ENCODE assay signal across 18 cellular contexts in the genomic region with DNA sequence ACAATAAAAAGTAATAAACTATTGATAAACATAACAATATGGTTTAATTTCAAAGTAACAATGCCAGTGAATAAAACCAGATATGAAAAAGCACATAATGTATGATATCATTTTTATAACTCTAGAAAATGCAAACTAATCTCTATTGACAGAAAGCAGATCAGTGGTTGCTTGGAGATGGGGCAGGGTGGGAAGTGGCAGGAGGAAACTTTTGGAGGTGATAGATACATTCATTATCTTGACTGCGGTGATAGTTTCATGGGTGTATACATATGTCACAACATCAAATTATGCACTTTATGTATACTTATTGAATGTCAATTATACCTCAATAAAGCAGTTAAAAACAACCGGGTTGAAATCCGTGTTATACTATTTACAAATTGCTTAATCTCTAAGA. TPM values are rescaled to one million over a fixed set of nuclear protein-coding genes. Genes with fewer than 3 reads are reported as not detected.
DNase-seq lines count a peak whose midpoint lies in the region; ATAC-seq and FAIRE-seq lines count a peak whose summit lies in the region.
"Had no signal": no experiment of that assay in that cellular context is flagged by ENCODE, and none has a peak within 500 bp of the region (broad histone marks: within the 10 kb centered on the region; RNA-seq: fewer than 3 reads in every experiment).

No MANE protein-coding gene starts in this region.

- no peak overlapping the region for H3K4me3 Mint-ChIP-seq in activated CD4-positive, alpha-beta T cell treated with anti-CD3 and anti-CD28 coated beads, Interleukin-2, amount 10 ng/mL, durations not matched to agents 7 days and 5 days
- H3K4me3 Mint-ChIP-seq in activated CD4-positive, alpha-beta T cell treated with anti-CD3 and anti-CD28 coated beads, Interleukin-2, amount 10 ng/mL, durations not matched to agents 24 days and 14 days = no peak overlapping the region
- H3K4me3 Mint-ChIP-seq: CD8-positive, alpha-beta T cell; H9 had no signal

- intact Hi-C loops in activated CD4-positive, alpha-beta T cell treated with anti-CD3 and anti-CD28 coated beads, Interleukin-2, amount 10 ng/mL, durations not matched to agents 24 days and 14 days (cut with micrococcal nuclease) = no loop called here

- no peak for DNase-seq in activated CD4-positive, alpha-beta T cell treated with anti-CD3 and anti-CD28 coated beads, Interleukin-2, amount 10 ng/mL, durations not matched to agents 7 days and 5 days
- DNase-seq in activated CD4-positive, alpha-beta T cell treated with anti-CD3 and anti-CD28 coated beads, Interleukin-2, amount 10 ng/mL, durations not matched to agents 24 days and 14 days = no peak
- DNase-seq in small intestine = peak; percentile 23
- DNase-seq in NCI-H1105 (lab: John Stamatoyannopoulos, UW) = no peak
- no peak for DNase-seq in hepatic stellate cell (ENCODE audit: low spot score)
- DNase-seq in DMS114 treated with DMSO at 0.1 percent for 48 hours (lab: John Stamatoyannopoulos, UW; ENCODE audit: unreplicated experiment) = no peak
- DNase-seq: 8988T; Calu3; CD8-positive, alpha-beta T cell; DMS53; DND-41; EL; GOT3; H9 had no signal

- peaks cover 34% of the 10 kb centered on the region for H3K9me3 Mint-ChIP-seq in activated CD4-positive, alpha-beta T cell treated with anti-CD3 and anti-CD28 coated beads, Interleukin-2, amount 10 ng/mL, durations not matched to agents 7 days and 5 days
- peaks cover 14% of the 10 kb centered on the region for H3K9me3 Mint-ChIP-seq in activated CD4-positive, alpha-beta T cell treated with anti-CD3 and anti-CD28 coated beads, Interleukin-2, amount 10 ng/mL, durations not matched to agents 24 days and 14 days

- no peak for FAIRE-seq in small intestine (lab: Jason Lieb, UNC)
- FAIRE-seq: GM12891 had no signal

- no peaks in the 10 kb centered on the region for H3K9me3 ChIP-seq in endocrine pancreas (ENCODE audit: control insufficient read depth, low read length)
- H3K9me3 ChIP-seq in small intestine (ENCODE audit: control insufficient read depth, low read depth) = no peaks in the 10 kb centered on the region

- H3K9ac ChIP-seq in endocrine pancreas (ENCODE audit: control insufficient read depth, insufficient read depth, low read length) = no peak overlapping the region
- H3K9ac ChIP-seq: BLaER1 treated with 17β-estradiol and CSF1 and Interleukin-3, amounts not matched to agents 10 nM and 100 nM had no signal

- no peaks in the 10 kb centered on the region for H3K27me3 Mint-ChIP-seq in activated CD4-positive, alpha-beta T cell treated with anti-CD3 and anti-CD28 coated beads, Interleukin-2, amount 10 ng/mL, durations not matched to agents 7 days and 5 days
- no peaks in the 10 kb centered on the region for H3K27me3 Mint-ChIP-seq in activated CD4-positive, alpha-beta T cell treated with anti-CD3 and anti-CD28 coated beads, Interleukin-2, amount 10 ng/mL, durations not matched to agents 24 days and 14 days

- 20 to 59% (median 42%) methylated on average over 3 of the region's 3 CpGs for WGBS in small intestine, 3 donors

- H3K4me1 Mint-ChIP-seq in activated CD4-positive, alpha-beta T cell treated with anti-CD3 and anti-CD28 coated beads, Interleukin-2, amount 10 ng/mL, durations not matched to agents 7 days and 5 days = peaks cover 19% of the 10 kb centered on the region
- peaks cover 17% of the 10 kb centered on the region for H3K4me1 Mint-ChIP-seq in activated CD4-positive, alpha-beta T cell treated with anti-CD3 and anti-CD28 coated beads, Interleukin-2, amount 10 ng/mL, durations not matched to agents 24 days and 14 days

- ATAC-seq in GM18519 (IDR thresholded peaks at IDR 0.05; ENCODE audit: low FRiP score, unreplicated experiment) = no peak
- ATAC-seq: CD8-positive, alpha-beta T cell had no signal

- H3K36me3 ChIP-seq in endocrine pancreas (ENCODE audit: control insufficient read depth, insufficient read depth, low read length) (no peaks in the 10 kb centered on the region), small intestine (ENCODE audit: control insufficient read depth in 2 of 2, insufficient read depth in 2 of 2, low read length in 2 of 2) (no peaks in the 10 kb centered on the region)

- H3K36me3 Mint-ChIP-seq in activated CD4-positive, alpha-beta T cell treated with anti-CD3 and anti-CD28 coated beads, Interleukin-2, amount 10 ng/mL, durations not matched to agents 7 days and 5 days (ENCODE audit: low read depth) = peaks cover 67% of the 10 kb centered on the region
- H3K36me3 Mint-ChIP-seq in activated CD4-positive, alpha-beta T cell treated with anti-CD3 and anti-CD28 coated beads, Interleukin-2, amount 10 ng/mL, durations not matched to agents 24 days and 14 days (ENCODE audit: low read depth) = peaks cover 17% of the 10 kb centered on the region

- H3K27me3 ChIP-seq in endocrine pancreas (ENCODE audit: control insufficient read depth, insufficient read depth, low read length) = no peaks in the 10 kb centered on the region
- no peaks in the 10 kb centered on the region for H3K27me3 ChIP-seq in small intestine (ENCODE audit: control insufficient read depth in 2 of 2, insufficient read depth in 2 of 2, low read length in 2 of 2)
- H3K27me3 ChIP-seq: BLaER1 treated with 17β-estradiol and CSF1 and Interleukin-3, amounts not matched to agents 10 nM and 100 nM had no signal

- no peak overlapping the region for H3K27ac ChIP-seq in small intestine (ENCODE audit: low read depth in 1 of 2, low read length in 1 of 2)
- H3K27ac ChIP-seq: BLaER1 treated with 17β-estradiol and CSF1 and Interleukin-3, amounts not matched to agents 10 nM and 100 nM had no signal

- no peaks in the 10 kb centered on the region for H3K4me1 ChIP-seq in endocrine pancreas (ENCODE audit: control insufficient read depth, insufficient read depth, low read length)
- H3K4me1 ChIP-seq in small intestine (ENCODE audit: control insufficient read depth in 2 of 2, insufficient read depth in 1 of 2, low read depth in 1 of 2, low read length in 1 of 2) = no peaks in the 10 kb centered on the region
- H3K4me1 ChIP-seq: BLaER1 treated with 17β-estradiol and CSF1 and Interleukin-3, amounts not matched to agents 10 nM and 100 nM had no signal

- POLR2A ChIA-PET in activated CD4-positive, alpha-beta T cell treated with anti-CD3 and anti-CD28 coated beads, Interleukin-2, amount 10 ng/mL, durations not matched to agents 7 days and 5 days (lab: Charles Lee) = no interaction called here

- peak overlapping the region; percentile 22 for H3K4me3 ChIP-seq in endocrine pancreas (ENCODE audit: control insufficient read depth, insufficient read depth, low read length)
- H3K4me3 ChIP-seq in small intestine (ENCODE audit: low read depth in 1 of 2, low read length in 2 of 2) = no peak overlapping the region
- H3K4me3 ChIP-seq: BLaER1 treated with 17β-estradiol and CSF1 and Interleukin-3, amounts not matched to agents 10 nM and 100 nM had no signal

- CTCF ChIA-PET in activated CD4-positive, alpha-beta T cell treated with anti-CD3 and anti-CD28 coated beads, Interleukin-2, amount 10 ng/mL, durations not matched to agents 7 days and 5 days (lab: Charles Lee) = no interaction called here

- peak overlapping the region; percentile 61 for H3K27ac Mint-ChIP-seq in activated CD4-positive, alpha-beta T cell treated with anti-CD3 and anti-CD28 coated beads, Interleukin-2, amount 10 ng/mL, durations not matched to agents 7 days and 5 days
- H3K27ac Mint-ChIP-seq in activated CD4-positive, alpha-beta T cell treated with anti-CD3 and anti-CD28 coated beads, Interleukin-2, amount 10 ng/mL, durations not matched to agents 24 days and 14 days = no peak overlapping the region
- H3K27ac Mint-ChIP-seq: CD8-positive, alpha-beta T cell; H9 had no signal

RNA-seq across cellular contexts. Expression of gene C1GALT1, which starts 16.0 kb away (rescaled TPM):
- 10 to 100 TPM; 58.2 to 61.4 TPM for total RNA-seq in activated CD4-positive, alpha-beta T cell treated with anti-CD3 and anti-CD28 coated beads, Interleukin-2, amount 10 ng/mL, durations not matched to agents 7 days and 5 days
- total RNA-seq in activated CD4-positive, alpha-beta T cell treated with anti-CD3 and anti-CD28 coated beads, Interleukin-2, amount 10 ng/mL, durations not matched to agents 24 days and 14 days = 37.2 and 39.3 TPM in 2 replicates
- 10 to 100 TPM in 2 of 3 donors, 1 to 10 TPM in 1; 10.0 to 17.5 (median 10.7) TPM for polyA plus RNA-seq in small intestine
